17 cellular contexts compared by ENCODE assay signal in genomic region chr15:38168472-38169057, GRCh38.
DNase-seq lines count a peak whose midpoint lies in the region; ATAC-seq and TF ChIP-seq lines count a peak whose summit lies in the region.
"Had no signal": no experiment of that assay in that cellular context is flagged by ENCODE, and none has a peak within 500 bp of the region (broad histone marks: within the 10 kb centered on the region; RNA-seq: fewer than 3 reads in every experiment).

No MANE protein-coding gene starts in this region.

- ATAC-seq in mucosa of descending colon: peak; percentile 18
- no peak for ATAC-seq in activated naive CD4-positive, alpha-beta T cell treated with anti-CD3 and anti-CD28 coated beads, Interleukin-2, amount 50 U/mL, for 72 hours
- ATAC-seq in CD8-positive, alpha-beta T cell: no peak
- ATAC-seq: HCT116, PC-3 had no signal

- peaks cover 23% of the 10 kb centered on the region for H3K27me3 Mint-ChIP-seq in CD8-positive, alpha-beta T cell (ENCODE audit: low read depth)

- H4K20me1 ChIP-seq in GM23248 (ENCODE audit: insufficient read depth): no peaks in the 10 kb centered on the region

- no peaks in the 10 kb centered on the region for H3K79me2 ChIP-seq in GM23248 (ENCODE audit: insufficient read depth)

- no peak overlapping the region for H3K27ac ChIP-seq in GM23248
- H3K27ac ChIP-seq in CD8-positive, alpha-beta T cell (ENCODE audit: low read depth, low read length): no peak overlapping the region

- no peak for TF ChIP-seq CTCF in fibroblast of mammary gland (conservative IDR thresholded peaks at IDR 0.05; ENCODE audit: control insufficient read depth, insufficient read depth, low read depth, low read length)
- no peak for TF ChIP-seq CTCF in mucosa of descending colon (IDR thresholded peaks at IDR 0.05)
- no peak for TF ChIP-seq CTCF in CD8-positive, alpha-beta T cell (IDR thresholded peaks at IDR 0.05)

- no peaks in the 10 kb centered on the region for H3K27me3 ChIP-seq in GM23248 (replicated peaks; ENCODE audit: insufficient read depth)
- no peaks in the 10 kb centered on the region for H3K27me3 ChIP-seq in CD8-positive, alpha-beta T cell (ENCODE audit: insufficient read depth, low read length)

- no peak overlapping the region for H3K27ac Mint-ChIP-seq in activated naive CD4-positive, alpha-beta T cell treated with anti-CD3 and anti-CD28 coated beads, Interleukin-2, amount 50 U/mL, for 72 hours
- no peak overlapping the region for H3K27ac Mint-ChIP-seq in CD8-positive, alpha-beta T cell
- H3K27ac Mint-ChIP-seq: B cell; CD8-positive, alpha-beta memory T cell; IgD-negative memory B cell had no signal

- DNase-seq in GM23248 (peak; percentile 19), RPMI8226 (peak; percentile 8), fibroblast of mammary gland (ENCODE audit: low read depth) (peak; percentile 55), mucosa of descending colon (no peak), EL (no peak)
- no peak for DNase-seq in activated naive CD4-positive, alpha-beta T cell treated with anti-CD3 and anti-CD28 coated beads, Interleukin-2, amount 50 U/mL, for 72 hours (ENCODE audit: low spot score in 2 of 2)
- DNase-seq in CD8-positive, alpha-beta T cell: no peak
- DNase-seq: ACHN; CD8-positive, alpha-beta memory T cell; DMS 273 treated with DMSO at 0.1 percent for 48 hours; NCI-H1048; NCI-H69; PC-3; Right ventricle myocardium superior had no signal

- peaks cover 27% of the 10 kb centered on the region for H3F3A ChIP-seq in GM23248 (ENCODE audit: insufficient read depth)

- no peak overlapping the region for H3K9ac ChIP-seq in GM23248

- intact Hi-C loops in mucosa of descending colon (cut with DNase I, micrococcal nuclease): no loop called here
- intact Hi-C loops in CD8-positive, alpha-beta T cell (cut with DNase I, micrococcal nuclease): no loop called here

- no peaks in the 10 kb centered on the region for H3K9me3 ChIP-seq in GM23248 (ENCODE audit: low read depth)
- H3K9me3 ChIP-seq in mucosa of descending colon: no peaks in the 10 kb centered on the region
- H3K9me3 ChIP-seq in CD8-positive, alpha-beta T cell (ENCODE audit: low read length): no peaks in the 10 kb centered on the region

- no peaks in the 10 kb centered on the region for H3K36me3 Mint-ChIP-seq in activated naive CD4-positive, alpha-beta T cell treated with anti-CD3 and anti-CD28 coated beads, Interleukin-2, amount 50 U/mL, for 72 hours
- no peaks in the 10 kb centered on the region for H3K36me3 Mint-ChIP-seq in CD8-positive, alpha-beta T cell
- H3K36me3 Mint-ChIP-seq: CD8-positive, alpha-beta memory T cell; IgD-negative memory B cell had no signal

- H3K9me3 Mint-ChIP-seq in activated naive CD4-positive, alpha-beta T cell treated with anti-CD3 and anti-CD28 coated beads, Interleukin-2, amount 50 U/mL, for 72 hours: peaks cover 3% of the 10 kb centered on the region in 2 donors
- no peaks in the 10 kb centered on the region for H3K9me3 Mint-ChIP-seq in CD8-positive, alpha-beta T cell
- H3K9me3 Mint-ChIP-seq: IgD-negative memory B cell had no signal

- no peak overlapping the region for H3K4me2 ChIP-seq in GM23248 (ENCODE audit: unreplicated experiment)

- H3K9me2 ChIP-seq in GM23248 (ENCODE audit: insufficient read depth): no peaks in the 10 kb centered on the region

- H3K4me3 ChIP-seq in GM23248: no peak overlapping the region
- no peak overlapping the region for H3K4me3 ChIP-seq in fibroblast of mammary gland (ENCODE audit: control insufficient read depth, low read depth, low read length)
- H3K4me3 ChIP-seq in mucosa of descending colon: no peak overlapping the region
- H3K4me3 ChIP-seq in CD8-positive, alpha-beta T cell (ENCODE audit: low read depth, low read length): no peak overlapping the region

- H3K4me1 ChIP-seq in GM23248 (ENCODE audit: insufficient read depth) (peaks cover 29% of the 10 kb centered on the region; the same call in 1 of the 2 replicates), mucosa of descending colon (ENCODE audit: low read depth) (peaks cover 5% of the 10 kb centered on the region)
- no peaks in the 10 kb centered on the region for H3K4me1 ChIP-seq in CD8-positive, alpha-beta T cell (ENCODE audit: insufficient read depth, low read length)

- POLR2A ChIA-PET in CD8-positive, alpha-beta T cell (lab: Charles Lee): no interaction called here

- whole genome bisulfite sequencing in GM23248 (ENCODE audit: low coverage in 1 of 2, low lambda C conversion rate in 2 of 2, missing lambda C conversion rate in 2 of 2), 2 experiments: 52 to 54% methylated on average over 2 of the region's 2 CpGs

- no peak overlapping the region for H2AFZ ChIP-seq in GM23248

- CTCF ChIA-PET in CD8-positive, alpha-beta T cell (lab: Charles Lee): no interaction called here

- no peak overlapping the region for H3K4me3 Mint-ChIP-seq in CD8-positive, alpha-beta T cell
- H3K4me3 Mint-ChIP-seq: B cell; CD8-positive, alpha-beta memory T cell; IgD-negative memory B cell had no signal

- in situ Hi-C loops in GM23248 (cut with MboI): no loop called here

- no peaks in the 10 kb centered on the region for H3K4me1 Mint-ChIP-seq in CD8-positive, alpha-beta T cell (ENCODE audit: low read depth)
- H3K4me1 Mint-ChIP-seq: B cell; CD8-positive, alpha-beta memory T cell; IgD-negative memory B cell had no signal

- no peaks in the 10 kb centered on the region for H3K36me3 ChIP-seq in GM23248 (ENCODE audit: low read depth)
- no peaks in the 10 kb centered on the region for H3K36me3 ChIP-seq in mucosa of descending colon (ENCODE audit: low read depth)
- H3K36me3 ChIP-seq in CD8-positive, alpha-beta T cell (ENCODE audit: insufficient read depth, low read length): no peaks in the 10 kb centered on the region

Comparison
In these comparisons a context has a peak if more than half of its experiments do, and no peak if none do; other contexts are left out.
1. DNase-seq: peak in GM23248 (single experiment), RPMI8226 (single experiment) and fibroblast of mammary gland (single experiment); none in mucosa of descending colon (0 of 3), EL (single experiment), activated naive CD4-positive, alpha-beta T cell treated with anti-CD3 and anti-CD28 coated beads, Interleukin-2, amount 50 U/mL, for 72 hours (0 of 2) and CD8-positive, alpha-beta T cell (0 of 7).